ENCODE assay signal across 9 cellular contexts in the genomic region with DNA sequence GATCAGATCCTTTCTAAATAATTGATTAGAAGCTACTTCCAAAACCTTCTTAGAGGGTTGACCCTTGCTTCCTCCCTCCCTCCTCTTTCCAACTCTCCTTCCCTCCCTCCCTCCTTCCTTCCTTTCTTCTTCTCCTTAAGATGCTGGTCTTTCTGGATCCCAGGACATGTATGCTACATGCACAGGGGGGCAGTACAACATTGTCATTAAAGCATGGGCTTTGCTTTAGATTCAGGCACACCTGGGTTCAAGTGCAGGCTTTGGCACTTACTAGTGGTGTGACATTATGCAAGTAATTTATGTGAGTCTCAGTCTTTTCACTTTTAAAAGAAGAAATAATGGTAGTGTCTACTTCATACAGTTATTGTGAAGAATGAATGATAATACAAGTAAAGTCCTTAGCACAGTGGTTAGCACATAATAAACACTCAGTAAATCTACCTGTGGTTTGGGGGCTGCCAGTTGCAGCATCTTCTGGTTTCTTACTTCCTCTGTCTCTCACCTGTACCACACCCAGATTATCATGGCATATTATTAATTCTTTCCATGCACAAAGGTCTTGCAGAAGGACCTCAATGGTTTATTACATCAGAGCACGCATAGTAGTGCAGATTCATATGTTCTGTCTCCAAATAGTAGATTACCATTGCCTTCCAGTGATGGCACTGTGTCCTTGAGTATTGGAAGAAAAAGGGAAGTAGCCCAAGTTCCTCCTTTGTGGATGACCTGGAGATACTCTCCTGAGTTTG.
DNase-seq lines count a peak whose midpoint lies in the region; ATAC-seq and TF ChIP-seq lines count a peak whose summit lies in the region.
"Had no signal": no experiment of that assay in that cellular context is flagged by ENCODE, and none has a peak within 500 bp of the region (broad histone marks: within the 10 kb centered on the region; RNA-seq: fewer than 3 reads in every experiment).

No MANE protein-coding gene starts in this region.

- H3K4ac ChIP-seq in IMR-90 (ENCODE audit: low read depth, low read length), result no peak overlapping the region

- no peak overlapping the region for H4K8ac ChIP-seq in IMR-90 (ENCODE audit: low read depth in 2 of 2, low read length in 2 of 2)

- H3K9ac ChIP-seq in IMR-90 (ENCODE audit: low read depth, low read length), result no peak overlapping the region

- CTCF ChIA-PET in IMR-90 (lab: Yijun Ruan, JAX), result no interaction called here

- no peaks in the 10 kb centered on the region for H4K20me1 ChIP-seq in IMR-90 (ENCODE audit: insufficient read depth, low read length)

- no peak overlapping the region for H2AK5ac ChIP-seq in IMR-90 (ENCODE audit: low read depth, low read length)

- H3K36me3 ChIP-seq in IMR-90 (ENCODE audit: control insufficient read depth, insufficient read depth, low read length), result no peaks in the 10 kb centered on the region

- H3K36me3 Mint-ChIP-seq in activated naive CD8-positive, alpha-beta T cell treated with anti-CD3 and anti-CD28 coated beads for 36 hours, result peaks cover 20% of the 10 kb centered on the region
- peaks cover 20% of the 10 kb centered on the region for H3K36me3 Mint-ChIP-seq in natural killer cell treated with Interleukin-12 subunit alpha and Interleukin-12 subunit beta and Interleukin-15 and Interleukin-18, amount 100 ng/mL, for 72 hours
- no peaks in the 10 kb centered on the region for H3K36me3 Mint-ChIP-seq in glutamatergic neuron (ENCODE audit: unreplicated experiment)

- no peak for TF ChIP-seq POLR2A in IMR-90 (IDR thresholded peaks at IDR 0.05; ENCODE audit: low read depth, low read length)

- no peak overlapping the region for H3K23ac ChIP-seq in IMR-90 (ENCODE audit: low read depth, low read length)

- no peak overlapping the region for H3K4me2 ChIP-seq in IMR-90 (ENCODE audit: low read depth, low read length)

- no peaks in the 10 kb centered on the region for H3K27me3 ChIP-seq in IMR-90 (ENCODE audit: control insufficient read depth, insufficient read depth, low read length)

- H3K4me3 Mint-ChIP-seq in activated naive CD8-positive, alpha-beta T cell treated with anti-CD3 and anti-CD28 coated beads for 36 hours, result no peak overlapping the region
- H3K4me3 Mint-ChIP-seq in natural killer cell treated with Interleukin-12 subunit alpha and Interleukin-12 subunit beta and Interleukin-15 and Interleukin-18, amount 100 ng/mL, for 72 hours, result peak overlapping the region; percentile 30
- H3K4me3 Mint-ChIP-seq in glutamatergic neuron (ENCODE audit: unreplicated experiment), result no peak overlapping the region

- no peaks in the 10 kb centered on the region for H3K27me3 Mint-ChIP-seq in activated naive CD8-positive, alpha-beta T cell treated with anti-CD3 and anti-CD28 coated beads for 36 hours
- H3K27me3 Mint-ChIP-seq in natural killer cell treated with Interleukin-12 subunit alpha and Interleukin-12 subunit beta and Interleukin-15 and Interleukin-18, amount 100 ng/mL, for 72 hours, result no peaks in the 10 kb centered on the region
- no peaks in the 10 kb centered on the region for H3K27me3 Mint-ChIP-seq in glutamatergic neuron (ENCODE audit: unreplicated experiment)

- 0 out of 2 replicates have a peak, but pooled peaks cover 3% of the 10 kb centered on the region for H3K9me1 ChIP-seq in IMR-90 (ENCODE audit: insufficient read depth, low read length)

- peak; percentile 48 for TF ChIP-seq CTCF in IMR-90 (conservative IDR thresholded peaks at IDR 0.05; ENCODE audit: low read depth, low read length)
- TF ChIP-seq CTCF in glutamatergic neuron (IDR thresholded peaks at IDR 0.05; ENCODE audit: partially characterized antibody, unreplicated experiment), result no peak

- no CpG with 5 or more reads among the region's 1 CpG for WGBS in IMR-90 (ENCODE audit: extremely low coverage in 2 of 2, insufficient read length in 1 of 2), 2 experiments

- H3K4me1 Mint-ChIP-seq in activated naive CD8-positive, alpha-beta T cell treated with anti-CD3 and anti-CD28 coated beads for 36 hours, result peaks cover 39% of the 10 kb centered on the region
- peaks cover 61 to 62% of the 10 kb centered on the region in 2 donors for H3K4me1 Mint-ChIP-seq in natural killer cell treated with Interleukin-12 subunit alpha and Interleukin-12 subunit beta and Interleukin-15 and Interleukin-18, amount 100 ng/mL, for 72 hours (ENCODE audit: low read depth in 2 of 2)
- no peaks in the 10 kb centered on the region for H3K4me1 Mint-ChIP-seq in glutamatergic neuron (ENCODE audit: low read depth, unreplicated experiment)

- no peak overlapping the region for H3K27ac ChIP-seq in IMR-90 (ENCODE audit: insufficient read depth, low read length)
- H3K27ac ChIP-seq in substantia nigra (ENCODE audit: low read depth, low read length, poor library complexity, severe bottlenecking), result no peak overlapping the region

- intact Hi-C loops in IMR-90 (cut with micrococcal nuclease), result loop anchor here (1.0 to 10.0 kb wide), 4 partner anchors 350 to 1248 kb away; a partner anchor contains a TSS

- ATAC-seq in IMR-90 (ENCODE audit: low read depth) (no peak), HG03095 (IDR thresholded peaks at IDR 0.05; ENCODE audit: unreplicated experiment) (no peak)
- peak; percentile 49 to 51 for ATAC-seq in natural killer cell treated with Interleukin-12 subunit alpha and Interleukin-12 subunit beta and Interleukin-15 and Interleukin-18, amount 100 ng/mL, for 72 hours
- ATAC-seq: sciatic nerve had no signal

- H3K14ac ChIP-seq in IMR-90 (replicated peaks; ENCODE audit: low read depth, low read length), result no peak overlapping the region

- H3K4me3 ChIP-seq in IMR-90 (ENCODE audit: insufficient read depth, low read depth, low read length), result no peak overlapping the region

- no peaks in the 10 kb centered on the region for H3K79me1 ChIP-seq in IMR-90 (ENCODE audit: low read depth in 1 of 2, low read length in 2 of 2)

- DNase-seq in NCI-H748 (lab: John Stamatoyannopoulos, UW; ENCODE audit: unreplicated experiment), result peak; percentile 6
- DNase-seq in NCI-H748 treated with DMSO at 0.1 percent for 48 hours (lab: John Stamatoyannopoulos, UW), result no peak
- DNase-seq in IMR-90, result peak; percentile 52
- no peak for DNase-seq in activated naive CD8-positive, alpha-beta T cell treated with anti-CD3 and anti-CD28 coated beads for 36 hours
- no peak for DNase-seq in natural killer cell treated with Interleukin-12 subunit alpha and Interleukin-12 subunit beta and Interleukin-15 and Interleukin-18, amount 100 ng/mL, for 72 hours (ENCODE audit: low spot score)
- no peak for DNase-seq in glutamatergic neuron
- DNase-seq in substantia nigra (lab: John Stamatoyannopoulos, UW), result no peak

- no peak overlapping the region for H2AK9ac ChIP-seq in IMR-90 (replicated peaks; ENCODE audit: low read depth, low read length, poor library complexity)

- in situ Hi-C loops in IMR-90 (cut with MboI; ENCODE audit: low sequenced_read_pairs), result loop anchor here (10.0 to 25.0 kb wide), 2 partner anchors 480 to 1238 kb away; a partner anchor contains a TSS

- no peaks in the 10 kb centered on the region for H3K9me3 Mint-ChIP-seq in activated naive CD8-positive, alpha-beta T cell treated with anti-CD3 and anti-CD28 coated beads for 36 hours
- peaks cover 10% of the 10 kb centered on the region for H3K9me3 Mint-ChIP-seq in natural killer cell treated with Interleukin-12 subunit alpha and Interleukin-12 subunit beta and Interleukin-15 and Interleukin-18, amount 100 ng/mL, for 72 hours
- H3K9me3 Mint-ChIP-seq in glutamatergic neuron (ENCODE audit: unreplicated experiment), result no peaks in the 10 kb centered on the region

- no TSS peak for BruUV-seq in IMR-90 (replicated peaks; lab: Mats Ljungman, UMichigan)

- H2AFZ ChIP-seq in IMR-90 (replicated peaks; ENCODE audit: low read length, poor library complexity), result no peak overlapping the region

- H2BK120ac ChIP-seq in IMR-90 (ENCODE audit: low read depth, low read length), result no peak overlapping the region

- H4K91ac ChIP-seq in IMR-90 (ENCODE audit: insufficient read depth, low read depth, low read length), result no peak overlapping the region

- peak; percentile 55 for TF ChIP-seq RAD21 in IMR-90 (IDR thresholded peaks at IDR 0.05; ENCODE audit: low read length)

- H2BK5ac ChIP-seq in IMR-90 (ENCODE audit: low read depth, low read length, poor library complexity, severe bottlenecking), result no peak overlapping the region

- H4K5ac ChIP-seq in IMR-90 (ENCODE audit: low read depth, low read length), result no peak overlapping the region

- peaks cover 7% of the 10 kb centered on the region for H3K4me1 ChIP-seq in IMR-90 (ENCODE audit: control insufficient read depth, insufficient read depth, low read length)

- H3K27ac Mint-ChIP-seq in activated naive CD8-positive, alpha-beta T cell treated with anti-CD3 and anti-CD28 coated beads for 36 hours, result peak overlapping the region; percentile 54
- H3K27ac Mint-ChIP-seq in natural killer cell treated with Interleukin-12 subunit alpha and Interleukin-12 subunit beta and Interleukin-15 and Interleukin-18, amount 100 ng/mL, for 72 hours, result peak overlapping the region; percentile 64 to 90
- H3K27ac Mint-ChIP-seq in glutamatergic neuron (ENCODE audit: unreplicated experiment), result no peak overlapping the region

- POLR2A ChIA-PET in IMR-90 (lab: Charles Lee; ENCODE audit: unreplicated experiment), result no interaction called here

- H2BK20ac ChIP-seq in IMR-90 (ENCODE audit: low read depth, low read length), result no peak overlapping the region

- dilution Hi-C loops in IMR-90 (cut with HindIII; ENCODE audit: low sequenced_read_pairs, unreplicated experiment), result no loop called here

- H2BK15ac ChIP-seq in IMR-90 (ENCODE audit: low read depth, low read length), result no peak overlapping the region

- H3K56ac ChIP-seq in IMR-90 (ENCODE audit: extremely low read depth, insufficient read depth, low read length), result no peak overlapping the region

- H3K9me3 ChIP-seq in IMR-90 (ENCODE audit: control insufficient read depth, insufficient read depth, low read length), result no peaks in the 10 kb centered on the region

- H3K18ac ChIP-seq in IMR-90 (ENCODE audit: low read depth, low read length), result no peak overlapping the region

TF ChIP-seq in IMR-90, 13 proteins besides CTCF, POLR2A, EP300 and RAD21:
- TF ChIP-seq SMC3 (IDR thresholded peaks at IDR 0.05; ENCODE audit: low read depth, low read length) (peak; percentile 50), FOS (IDR thresholded peaks at IDR 0.05; ENCODE audit: low read depth, low read length) (no peak)

Comparison
In these comparisons a context has a peak if more than half of its experiments do, and no peak if none do; other contexts are left out.
1. DNase-seq: peak in NCI-H748 (single experiment) and IMR-90 (single experiment); none in NCI-H748 treated with DMSO at 0.1 percent for 48 hours (single experiment), activated naive CD8-positive, alpha-beta T cell treated with anti-CD3 and anti-CD28 coated beads for 36 hours (single experiment), natural killer cell treated with Interleukin-12 subunit alpha and Interleukin-12 subunit beta and Interleukin-15 and Interleukin-18, amount 100 ng/mL, for 72 hours (single experiment), glutamatergic neuron (single experiment) and substantia nigra (0 of 49).
2. ATAC-seq: peak in natural killer cell treated with Interleukin-12 subunit alpha and Interleukin-12 subunit beta and Interleukin-15 and Interleukin-18, amount 100 ng/mL, for 72 hours (2 of 2); none in IMR-90 (single experiment) and HG03095 (single experiment).